8 cellular contexts compared by ENCODE assay signal in the genomic region with DNA sequence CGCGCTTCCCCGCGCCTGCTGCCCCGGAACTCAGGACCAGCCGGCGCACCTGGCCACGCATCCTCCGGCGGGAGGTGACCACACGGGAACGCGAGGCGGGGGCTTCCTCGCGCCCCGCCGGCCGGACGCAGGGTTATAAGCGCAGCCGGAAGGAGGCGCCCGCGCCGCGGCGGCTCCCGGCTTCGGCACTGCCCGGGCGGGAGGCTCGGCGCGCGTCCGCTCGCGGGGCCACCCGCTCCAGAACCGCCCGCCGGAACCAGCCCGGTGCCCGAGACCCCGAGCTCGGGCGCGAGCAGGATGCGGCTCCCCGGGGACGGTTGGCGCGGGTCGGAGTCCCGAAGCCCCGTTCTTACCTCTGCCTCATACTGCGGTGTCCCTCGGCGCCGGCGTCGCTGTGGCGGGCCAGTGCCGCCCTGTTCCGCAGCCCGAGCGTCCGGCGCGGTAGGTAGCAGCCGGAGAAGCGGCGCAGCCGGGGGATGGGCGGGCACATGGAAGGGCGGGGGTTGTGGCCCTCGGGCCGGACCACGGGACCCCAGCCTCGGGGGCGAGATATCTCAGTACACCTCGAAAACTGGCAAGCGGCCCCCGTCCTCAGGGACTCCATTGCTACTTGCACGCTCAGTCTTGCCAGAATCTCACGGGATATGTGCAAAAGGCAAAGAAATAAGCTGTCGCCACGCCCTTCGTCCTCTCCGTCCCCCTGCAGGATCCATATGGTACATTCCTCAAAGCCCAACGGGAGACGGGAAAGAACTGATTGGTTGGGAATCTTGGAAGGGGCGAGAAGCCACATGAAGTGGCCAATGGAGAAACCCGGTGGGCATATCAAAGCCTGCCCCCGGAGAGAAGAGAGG. TPM values are rescaled to one million over a fixed set of nuclear protein-coding genes. Genes with fewer than 3 reads are reported as not detected.
A peak's percentile ranks its signal among the peaks of the same experiment; 100 is the strongest.
DNase-seq lines count a peak whose midpoint lies in the region; ATAC-seq and TF ChIP-seq lines count a peak whose summit lies in the region.

No MANE protein-coding gene starts in this region.

- no peak overlapping the region for H4K91ac ChIP-seq in neuronal stem cell (ENCODE audit: low read depth, low read length, poor library complexity)

- no peaks in the 10 kb centered on the region for H3K27me3 ChIP-seq in A673 (replicated peaks; ENCODE audit: insufficient read depth, low read depth, low read length, poor library complexity)
- H3K27me3 ChIP-seq in neuronal stem cell (ENCODE audit: control insufficient read depth in 3 of 3, insufficient read depth in 3 of 3, low read depth in 1 of 3, low read length in 3 of 3), result no peaks in the 10 kb centered on the region
- no peaks in the 10 kb centered on the region for H3K27me3 ChIP-seq in testis

- H4K8ac ChIP-seq in neuronal stem cell (ENCODE audit: low read depth, low read length), result no peak overlapping the region

- H2AFZ ChIP-seq in neuronal stem cell (ENCODE audit: low read length), result peak overlapping the region; percentile 90

- H3K4me3 ChIP-seq in A673 (ENCODE audit: low read depth, low read length, poor library complexity, severe bottlenecking), result peak overlapping the region; percentile 90
- H3K4me3 ChIP-seq in neuronal stem cell (ENCODE audit: low read length in 2 of 2), result peak overlapping the region; percentile 66 to 91
- peak overlapping the region; percentile 71 to 90 for H3K4me3 ChIP-seq in testis

- intact Hi-C loops in A673 (cut with micrococcal nuclease; ENCODE audit: unreplicated experiment) (no loop called here), testis (cut with DNase I; ENCODE audit: low total_unique reads) (no loop called here)

- peak; percentile 39 for ATAC-seq in GM18868 (IDR thresholded peaks at IDR 0.05; ENCODE audit: unreplicated experiment)

- peak overlapping the region; percentile 85 for H3K9ac ChIP-seq in neuronal stem cell (ENCODE audit: low read depth, low read length, poor library complexity)

- H2BK15ac ChIP-seq in neuronal stem cell (ENCODE audit: low read length), result peak overlapping the region; percentile 42

- H3K18ac ChIP-seq in neuronal stem cell (ENCODE audit: low read length), result peak overlapping the region; percentile 98

- TF ChIP-seq POLR2A in testis (IDR thresholded peaks at IDR 0.05), result no peak

- H3K23ac ChIP-seq in neuronal stem cell (ENCODE audit: low read depth, low read length, poor library complexity), result peak overlapping the region; percentile 95

- peaks cover 9% of the 10 kb centered on the region for H3K79me1 ChIP-seq in neuronal stem cell (ENCODE audit: low read depth, low read length)

- H3K27ac ChIP-seq in A673 (ENCODE audit: low read depth, low read length, poor library complexity, severe bottlenecking) (peak overlapping the region; percentile 93), neuronal stem cell (replicated peaks; ENCODE audit: low read length) (peak overlapping the region; percentile 88), testis (peak overlapping the region; percentile 95 to 97)

- H3K9me3 ChIP-seq in A673 (ENCODE audit: low read depth, low read length, poor library complexity, severe bottlenecking) (no peaks in the 10 kb centered on the region), neuronal stem cell (replicated peaks in 1 of 2; ENCODE audit: control insufficient read depth in 2 of 2, insufficient read depth in 1 of 2, low read depth in 1 of 2, low read length in 2 of 2) (no peaks in the 10 kb centered on the region), testis (no peaks in the 10 kb centered on the region)

- peak overlapping the region; percentile 77 for H3K14ac ChIP-seq in neuronal stem cell (ENCODE audit: low read length)

- CTCF ChIA-PET in A673 (lab: Charles Lee), result no interaction called here

- DNase-seq in A673 (ENCODE audit: low spot score) (peak; percentile 99), NCI-H1105 treated with DMSO at 0.1 percent for 48 hours (lab: John Stamatoyannopoulos, UW) (peak; percentile 97), SKM-1 (lab: John Stamatoyannopoulos, UW; ENCODE audit: unreplicated experiment) (peak; percentile 94), glomerular endothelial cell (ENCODE audit: extremely low read depth, low read depth, low spot score) (peak; percentile 97), neuronal stem cell (ENCODE audit: low spot score) (peak; percentile 98), testis (peak; percentile 94)
- peak; percentile 44 for DNase-seq in activated naive CD8-positive, alpha-beta T cell treated with anti-CD3 and anti-CD28 coated beads, Interleukin-2, amount 50 U/mL, for 16 hours (ENCODE audit: low read depth, low spot score)

- TF ChIP-seq CTCF in A673 (conservative IDR thresholded peaks at IDR 0.05; ENCODE audit: low read depth, low read length) (peak; percentile 53), testis (IDR thresholded peaks at IDR 0.05) (peak; percentile 27 to 60 (median 37))

- no peak overlapping the region for H3K4ac ChIP-seq in neuronal stem cell (ENCODE audit: low read length)

- no peaks in the 10 kb centered on the region for H3K36me3 ChIP-seq in A673 (ENCODE audit: insufficient read depth, low read length, poor library complexity, severe bottlenecking)
- H3K36me3 ChIP-seq in neuronal stem cell (replicated peaks in 1 of 2; ENCODE audit: control insufficient read depth in 2 of 2, insufficient read depth in 2 of 2, low read length in 2 of 2), result no peaks in the 10 kb centered on the region
- H3K36me3 ChIP-seq in testis (ENCODE audit: low read depth, missing control alignments), result no peaks in the 10 kb centered on the region

- H3K4me1 ChIP-seq in A673 (ENCODE audit: insufficient read depth, low read length, poor library complexity, severe bottlenecking), result peaks cover 9% of the 10 kb centered on the region
- H3K4me1 ChIP-seq in neuronal stem cell (ENCODE audit: control insufficient read depth in 2 of 2, insufficient read depth in 1 of 2, low read depth in 1 of 2, low read length in 2 of 2), result peaks cover 3% of the 10 kb centered on the region in 2 donors
- H3K4me1 ChIP-seq in testis, result peaks cover 7% of the 10 kb centered on the region

- POLR2A ChIA-PET in A673 (lab: Charles Lee; ENCODE audit: low non-redundant PET), result interaction anchor here (0.5 kb wide), 1 partner anchor 139 kb away, joined by 3 read pairs; no protein-coding TSS in a partner anchor

- no peak overlapping the region for H2AK5ac ChIP-seq in neuronal stem cell (ENCODE audit: low read depth, low read length)

- no TSS peak for BruUV-seq in A673 (replicated peaks; lab: Mats Ljungman, UMichigan)

- no CpG with 5 or more reads among the region's 96 CpGs for WGBS in neuronal stem cell (ENCODE audit: extremely low coverage in 2 of 2, insufficient read length in 2 of 2, insufficient replicate concordance in 1 of 2), 2 donors
- 0% methylated on average over 16 to 51 of the region's 96 CpGs for WGBS in testis, 2 donors

- peak overlapping the region; percentile 54 for H2BK5ac ChIP-seq in neuronal stem cell (ENCODE audit: low read length)

- H2BK12ac ChIP-seq in neuronal stem cell (ENCODE audit: low read length), result peak overlapping the region; percentile 48

- no peak overlapping the region for H2BK120ac ChIP-seq in neuronal stem cell (ENCODE audit: low read depth, low read length)

- peak overlapping the region; percentile 92 for H3K4me2 ChIP-seq in neuronal stem cell (ENCODE audit: insufficient read depth, low read length, poor library complexity, severe bottlenecking)

RNA-seq across cellular contexts. Expression of a gene that starts 23.1 kb away (rescaled TPM):
- total RNA-seq in A673 (2021) (63.6 and 63.8 TPM in 2 replicates), glomerular endothelial cell (28.9 and 63.5 TPM in 2 replicates), testis (100 to 1,000 TPM; 103 to 106 TPM)
- 9.6 TPM for polyA plus RNA-seq in neuronal stem cell (2013, experiment 1 of 2)
- polyA plus RNA-seq in neuronal stem cell (2013, experiment 2 of 2), result 9.0 TPM
- polyA plus RNA-seq in testis (ENCODE audit: insufficient read depth, low read depth, low replicate concordance), result 104 TPM

Comparison
In these comparisons a context has a peak if more than half of its experiments do, and no peak if none do; other contexts are left out.
1. Peak in every context shown above with its lines: DNase-seq, ATAC-seq, H3K4me3 ChIP-seq and H3K27ac ChIP-seq.
2. DNase-seq: peak in every context shown above with its lines; median percentile 99 in A673; 98 in neuronal stem cell; 97 in NCI-H1105 treated with DMSO at 0.1 percent for 48 hours; 97 in glomerular endothelial cell; 94 in SKM-1; 94 in testis; 44 in activated naive CD8-positive, alpha-beta T cell treated with anti-CD3 and anti-CD28 coated beads, Interleukin-2, amount 50 U/mL, for 16 hours.